15 cellular contexts compared by ENCODE assay signal in the genomic region with DNA sequence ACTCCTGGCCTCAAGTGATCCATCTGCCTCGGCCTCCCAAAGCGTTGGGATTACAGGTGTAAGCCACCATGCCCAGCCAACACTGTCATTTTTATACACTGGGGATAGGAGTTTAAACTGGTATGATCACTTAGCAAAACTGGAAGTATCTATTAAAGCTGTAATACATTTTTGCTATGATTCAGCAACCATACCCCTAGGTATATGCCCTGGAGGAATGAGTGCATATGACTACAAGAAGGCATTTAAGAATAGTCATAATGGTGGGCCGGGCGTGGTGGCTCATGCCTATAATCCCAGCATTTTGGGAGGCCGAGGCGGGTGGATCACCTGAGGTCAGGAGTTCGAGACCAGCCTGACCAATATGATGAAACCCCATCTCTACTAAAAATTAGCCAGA. TPM values are rescaled to one million over a fixed set of nuclear protein-coding genes. Genes with fewer than 3 reads are reported as not detected.
"Had no signal": no experiment of that assay in that cellular context is flagged by ENCODE, and none has a peak within 500 bp of the region (broad histone marks: within the 10 kb centered on the region; RNA-seq: fewer than 3 reads in every experiment).

No MANE protein-coding gene starts in this region.

RNA-seq across cellular contexts. Expression of gene PP2D1, which starts 19.9 kb away (rescaled TPM):
- total RNA-seq: stomach, subcutaneous adipose tissue, suprapubic skin, temporal lobe, thoracic aorta, thyroid gland, tibial nerve, transverse colon, upper lobe of left lung, upper lobe of right lung, ureter, urinary bladder, uterus, vagina had no signal
- polyA plus RNA-seq: stomach, thymus, urinary bladder had no signal
